27 cellular contexts compared by ENCODE assay signal in genomic region chr10:74415440-74415839, GRCh38.
"Had no signal": no experiment of that assay in that cellular context is flagged by ENCODE, and none has a peak within 500 bp of the region (broad histone marks: within the 10 kb centered on the region; RNA-seq: fewer than 3 reads in every experiment).

No MANE protein-coding gene starts in this region.

- H3K79me2 ChIP-seq: hepatocyte, parathyroid adenoma had no signal

- H3K9me3 ChIP-seq: gastroesophageal sphincter, mucosa of descending colon, neutrophil, psoas muscle, spleen, testis, tibial artery had no signal

- H3K36me3 Mint-ChIP-seq: natural killer cell treated with Interleukin-12 subunit alpha and Interleukin-12 subunit beta and Interleukin-15 and Interleukin-18, amount 100 ng/mL, for 72 hours had no signal

- DNase-seq: dorsolateral prefrontal cortex; effector CD4-positive, alpha-beta T cell; foreskin fibroblast; heart left ventricle; left cardiac atrium; left lung; mucosa of descending colon; naive B cell; psoas muscle; right cardiac atrium; spleen; stimulated activated CD4-positive, alpha-beta T cell treated with anti-CD3 and anti-CD28 coated beads, Interleukin-4, amount 100 ng/mL, for 4 hours; stimulated activated naive CD8-positive, alpha-beta T cell treated with anti-CD3 and anti-CD28 coated beads, Interleukin-15, Interleukin-2, amounts not matched to agents 100 U/mL and 50 U/mL, for 24 hours; substantia nigra; testis; tibial artery had no signal

- FAIRE-seq: colon had no signal

- ATAC-seq: gastroesophageal sphincter; heart left ventricle; left cardiac atrium; left lung; mucosa of descending colon; natural killer cell treated with Interleukin-12 subunit alpha and Interleukin-12 subunit beta and Interleukin-15 and Interleukin-18, amount 100 ng/mL, for 72 hours; psoas muscle; right cardiac atrium; stimulated activated memory B cell treated with anti-CD40 and anti-IgM and Interleukin-4, amounts not matched to agents 10 μg/mL and 1 μg/mL and 100 μg/mL, for 72 hours; stimulated activated naive CD8-positive, alpha-beta T cell treated with anti-CD3 and anti-CD28 coated beads, Interleukin-15, Interleukin-2, amounts not matched to agents 100 U/mL and 50 U/mL, for 24 hours had no signal

- H3K4me1 ChIP-seq: gastroesophageal sphincter, parathyroid adenoma, psoas muscle had no signal

- H3K9me3 Mint-ChIP-seq: natural killer cell treated with Interleukin-12 subunit alpha and Interleukin-12 subunit beta and Interleukin-15 and Interleukin-18, amount 100 ng/mL, for 72 hours; stimulated activated memory B cell treated with anti-CD40 and anti-IgM and Interleukin-4, amounts not matched to agents 10 μg/mL and 1 μg/mL and 100 μg/mL, for 72 hours had no signal

- H3K27ac ChIP-seq: dorsolateral prefrontal cortex, gastroesophageal sphincter, heart left ventricle, hepatocyte, left lung, neutrophil, parathyroid adenoma, psoas muscle, skin epidermis, spleen, testis, tibial artery had no signal

- H3K27me3 ChIP-seq: dorsolateral prefrontal cortex, gastroesophageal sphincter, heart left ventricle, hepatocyte, left lung, neutrophil, spleen, testis, tibial artery had no signal

- H2AFZ ChIP-seq: hepatocyte, parathyroid adenoma had no signal

- H3K4me3 Mint-ChIP-seq: mesothelial cell of epicardium; naive B cell; natural killer cell treated with Interleukin-12 subunit alpha and Interleukin-12 subunit beta and Interleukin-15 and Interleukin-18, amount 100 ng/mL, for 72 hours; neural crest cell; stimulated activated memory B cell treated with anti-CD40 and anti-IgM and Interleukin-4, amounts not matched to agents 10 μg/mL and 1 μg/mL and 100 μg/mL, for 72 hours; type B pancreatic cell had no signal

- H3K4me3 ChIP-seq: dorsolateral prefrontal cortex, gastroesophageal sphincter, heart left ventricle, hepatocyte, left lung, mucosa of descending colon, psoas muscle, skin epidermis, spleen, testis, tibial artery had no signal

- H3K27ac Mint-ChIP-seq: mesothelial cell of epicardium; natural killer cell treated with Interleukin-12 subunit alpha and Interleukin-12 subunit beta and Interleukin-15 and Interleukin-18, amount 100 ng/mL, for 72 hours; stimulated activated memory B cell treated with anti-CD40 and anti-IgM and Interleukin-4, amounts not matched to agents 10 μg/mL and 1 μg/mL and 100 μg/mL, for 72 hours; type B pancreatic cell had no signal

- H3K4me2 ChIP-seq: hepatocyte had no signal

- H3K9ac ChIP-seq: parathyroid adenoma had no signal

- H3K27me3 Mint-ChIP-seq: naive B cell; natural killer cell treated with Interleukin-12 subunit alpha and Interleukin-12 subunit beta and Interleukin-15 and Interleukin-18, amount 100 ng/mL, for 72 hours; stimulated activated memory B cell treated with anti-CD40 and anti-IgM and Interleukin-4, amounts not matched to agents 10 μg/mL and 1 μg/mL and 100 μg/mL, for 72 hours; type B pancreatic cell had no signal
